ENCODE assay signal across 30 cellular contexts in genomic region chr13:81664872-81665271, GRCh38.
"Had no signal": no experiment of that assay in that cellular context is flagged by ENCODE, and none has a peak within 500 bp of the region (broad histone marks: within the 10 kb centered on the region; RNA-seq: fewer than 3 reads in every experiment).

No MANE protein-coding gene starts in this region.

- H3K27me3 ChIP-seq: dorsolateral prefrontal cortex, esophagus squamous epithelium, heart right ventricle, left lung, neural progenitor cell, right atrium auricular region, suprapubic skin, transverse colon, upper lobe of right lung, uterus had no signal

- H3K4me1 ChIP-seq: esophagus squamous epithelium, heart right ventricle, left lung, neural progenitor cell, parathyroid adenoma, right atrium auricular region, suprapubic skin, transverse colon, upper lobe of right lung, uterus had no signal

- H3K9ac ChIP-seq: neural progenitor cell, parathyroid adenoma had no signal

- H3K27ac ChIP-seq: dorsolateral prefrontal cortex, esophagus squamous epithelium, heart right ventricle, left lung, neural progenitor cell, parathyroid adenoma, right atrium auricular region, suprapubic skin, transverse colon, upper lobe of right lung, uterus had no signal

- H3K4me2 ChIP-seq: neural progenitor cell, smooth muscle cell had no signal

- FAIRE-seq: colon had no signal

- H3K4me3 ChIP-seq: dorsolateral prefrontal cortex, esophagus squamous epithelium, heart right ventricle, left lung, neural progenitor cell, right atrium auricular region, smooth muscle cell, suprapubic skin, transverse colon, upper lobe of right lung, uterus had no signal

- ATAC-seq: heart right ventricle; left lung; naive thymus-derived CD4-positive, alpha-beta T cell; sciatic nerve; stimulated activated naive CD8-positive, alpha-beta T cell treated with anti-CD3 and anti-CD28 coated beads, Interleukin-15, amount 100 ng/mL, for 72 hours; upper lobe of right lung had no signal

- DNase-seq: dorsolateral prefrontal cortex; effector CD4-positive, alpha-beta T cell; esophagus squamous epithelium; foreskin melanocyte; glutamatergic neuron; heart right ventricle; hippocampal formation; immature natural killer cell; islet precursor cell; kidney glomerular epithelial cell; left lung; mesenchymal stem cell; midbrain; naive thymus-derived CD4-positive, alpha-beta T cell; stimulated activated CD4-positive, alpha-beta T cell treated with anti-CD3 and anti-CD28 coated beads, Interleukin-12 subunit alpha, Interleukin-12 subunit beta, amount 100 ng/mL, for 4 hours; stimulated activated CD4-positive, alpha-beta T cell treated with anti-CD3 and anti-CD28 coated beads, Interleukin-1b, Interleukin-23, amount 100 ng/mL, for 48 hours; stimulated activated CD4-positive, alpha-beta T cell treated with anti-CD3 and anti-CD28 coated beads, Interleukin-4, amount 100 ng/mL, for 1 hour; stimulated activated CD8-positive, alpha-beta memory T cell treated with anti-CD3 and anti-CD28 coated beads, Interleukin-4, amount 100 ng/mL, for 48 hours; stimulated activated naive CD4-positive, alpha-beta T cell; stimulated activated naive CD8-positive, alpha-beta T cell treated with anti-CD3 and anti-CD28 coated beads, Interleukin-15, amount 100 ng/mL, for 72 hours; transverse colon; upper lobe of right lung; uterus had no signal

- H2AFZ ChIP-seq: neural progenitor cell, parathyroid adenoma had no signal

- H3K9me3 ChIP-seq: esophagus squamous epithelium, heart right ventricle, left lung, right atrium auricular region, suprapubic skin, transverse colon, upper lobe of right lung, uterus had no signal

- H3K79me2 ChIP-seq: parathyroid adenoma had no signal

- H3K36me3 ChIP-seq: esophagus squamous epithelium, heart right ventricle, left lung, neural progenitor cell, right atrium auricular region, suprapubic skin, transverse colon, upper lobe of right lung, uterus had no signal
